In genomic region chr17:633641-634091, GRCh38 we compare ENCODE assay signal across 1 cellular context.
TF ChIP-seq lines count a peak whose summit lies in the region.

No MANE protein-coding gene starts in this region.

TF ChIP-seq in HepG2, 621 proteins besides CTCF, POLR2A, EP300 and RAD21 (continued from another document):
- TF ChIP-seq AFF4 (CRISPR knock-in tag; IDR thresholded peaks at IDR 0.05), result no peak
- no peak for TF ChIP-seq ZNF570 (CRISPR knock-in tag; IDR thresholded peaks at IDR 0.05; ENCODE audit: borderline replicate concordance)
- no peak for TF ChIP-seq MBNL3 (CRISPR knock-in tag; conservative IDR thresholded peaks at IDR 0.05)
- no peak for TF ChIP-seq REPIN1 (CRISPR knock-in tag; IDR thresholded peaks at IDR 0.05; ENCODE audit: borderline replicate concordance, low read depth)
- no peak for TF ChIP-seq NCOR1 (IDR thresholded peaks at IDR 0.05; ENCODE audit: borderline replicate concordance, low read length)
- no peak for TF ChIP-seq GABPB1 (CRISPR knock-in tag; IDR thresholded peaks at IDR 0.05)
- TF ChIP-seq IKZF4 (CRISPR knock-in tag; IDR thresholded peaks at IDR 0.05; ENCODE audit: borderline replicate concordance, low read depth, not compliant biosample characterization), result no peak
- TF ChIP-seq FOXC1 (CRISPR knock-in tag; IDR thresholded peaks at IDR 0.05; ENCODE audit: borderline replicate concordance), result no peak
- TF ChIP-seq ZSCAN30 (CRISPR knock-in tag; IDR thresholded peaks at IDR 0.05), result no peak
